ENCODE assay signal across 9 cellular contexts in the genomic region with DNA sequence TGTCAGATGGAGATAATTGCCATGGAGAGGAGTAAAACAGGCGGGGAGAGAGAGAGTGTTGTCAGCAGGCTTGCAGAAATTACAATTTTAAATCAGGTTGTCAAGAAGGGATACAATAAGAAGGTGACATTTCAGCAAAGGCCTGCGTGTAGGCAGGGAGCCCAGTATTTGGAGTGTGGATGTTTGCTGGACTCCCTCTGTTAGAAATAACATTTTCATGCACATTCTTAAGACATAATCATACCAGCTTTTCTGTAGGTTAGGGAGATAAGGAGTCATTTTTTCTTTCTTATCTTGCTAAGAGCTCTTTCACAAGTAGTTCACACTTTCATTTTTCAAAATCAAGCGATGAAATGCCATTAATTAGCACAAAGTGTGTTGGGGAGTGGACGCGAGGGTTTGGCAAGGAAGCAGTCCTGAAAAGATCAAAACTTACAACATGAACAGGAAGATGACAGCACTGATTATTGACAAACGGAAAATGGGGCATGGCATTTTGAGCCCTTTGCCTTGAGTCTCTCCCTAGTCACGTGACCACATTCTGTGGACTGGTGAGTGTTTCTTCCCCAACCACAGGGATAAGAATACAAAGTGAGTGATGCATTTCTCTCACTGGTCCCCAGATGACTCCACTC.
DNase-seq lines count a peak whose midpoint lies in the region; TF ChIP-seq lines count a peak whose summit lies in the region.
"Had no signal": no experiment of that assay in that cellular context is flagged by ENCODE, and none has a peak within 500 bp of the region (broad histone marks: within the 10 kb centered on the region; RNA-seq: fewer than 3 reads in every experiment).

No MANE protein-coding gene starts in this region.

- H3K9me2 ChIP-seq in Karpas-422 (replicated peaks; ENCODE audit: insufficient read depth, low read length) (no peaks in the 10 kb centered on the region), SU-DHL-6 (replicated peaks; ENCODE audit: insufficient read depth, low read length) (no peaks in the 10 kb centered on the region)

- H3K4me1 ChIP-seq in Karpas-422 (ENCODE audit: low read length) (peaks cover 97% of the 10 kb centered on the region), osteoblast (ENCODE audit: insufficient read depth, low read length) (peaks cover 24% of the 10 kb centered on the region)

- H3K9ac ChIP-seq in Karpas-422 (ENCODE audit: low read length), result peak overlapping the region; percentile 66
- peak overlapping the region; percentile 12; the same call in 1 of the 2 replicates for H3K9ac ChIP-seq in SU-DHL-6 (ENCODE audit: low read length)

- H3K4me2 ChIP-seq in Karpas-422 (ENCODE audit: low read depth, low read length, poor library complexity, severe bottlenecking) (peak overlapping the region; percentile 75), SU-DHL-6 (ENCODE audit: low read depth, low read length, poor library complexity, severe bottlenecking) (peak overlapping the region; percentile 79), osteoblast (ENCODE audit: insufficient read depth, low read length) (no peak overlapping the region)

- no peak for DNase-seq in Karpas-422
- peak; percentile 50 for DNase-seq in glomerular endothelial cell (ENCODE audit: extremely low read depth, low read depth, low spot score)
- DNase-seq in superior temporal gyrus (ENCODE audit: extremely low spot score), result peak; percentile 19
- DNase-seq in effector CD8-positive, alpha-beta T cell (lab: John Stamatoyannopoulos, UW), result no peak
- DNase-seq in osteoblast (ENCODE audit: insufficient read length, low spot score, missing footprints), result no peak
- no peak for DNase-seq in anterior cingulate cortex (lab: John Stamatoyannopoulos, UW)
- DNase-seq: NCI-H345, psoas muscle had no signal

- H3F3A ChIP-seq in SU-DHL-6 (ENCODE audit: insufficient read depth), result peaks cover 12% of the 10 kb centered on the region

- H2AFZ ChIP-seq in Karpas-422 (ENCODE audit: low read length) (no peak overlapping the region), SU-DHL-6 (ENCODE audit: low read depth, low read length, severe bottlenecking) (no peak overlapping the region), osteoblast (ENCODE audit: low read length) (no peak overlapping the region)

- H4K20me1 ChIP-seq in Karpas-422 (ENCODE audit: insufficient read depth, low read depth, low read length) (no peaks in the 10 kb centered on the region), SU-DHL-6 (ENCODE audit: low read depth, low read length) (no peaks in the 10 kb centered on the region), osteoblast (ENCODE audit: insufficient read depth, low read length) (no peaks in the 10 kb centered on the region)

- H3K4me3 ChIP-seq in Karpas-422 (ENCODE audit: low read length), result peak overlapping the region; percentile 46
- H3K4me3 ChIP-seq in SU-DHL-6 (ENCODE audit: insufficient read depth, low read length, poor library complexity, severe bottlenecking), result no peak overlapping the region
- H3K4me3 ChIP-seq in osteoblast (ENCODE audit: insufficient read depth, low read length), result no peak overlapping the region
- H3K4me3 ChIP-seq: psoas muscle had no signal

- peak overlapping the region; percentile 97 for H3K27ac ChIP-seq in Karpas-422 (ENCODE audit: low read length)
- peak overlapping the region; percentile 93 for H3K27ac ChIP-seq in SU-DHL-6 (ENCODE audit: low read depth, low read length)
- no peak overlapping the region for H3K27ac ChIP-seq in osteoblast (ENCODE audit: low read depth, low read length)
- H3K27ac ChIP-seq: psoas muscle had no signal

- H3K27me3 ChIP-seq in Karpas-422 (ENCODE audit: low read length) (no peaks in the 10 kb centered on the region), SU-DHL-6 (ENCODE audit: low read length) (no peaks in the 10 kb centered on the region), osteoblast (ENCODE audit: insufficient read depth, low read length) (peaks cover 26% of the 10 kb centered on the region)

- TF ChIP-seq CTCF in SU-DHL-6 (IDR thresholded peaks at IDR 0.05; ENCODE audit: insufficient read depth, low read length, poor library complexity, severe bottlenecking) (no peak), osteoblast (IDR thresholded peaks at IDR 0.05; ENCODE audit: extremely low read depth, low read depth, low read length) (no peak)

- H3K79me2 ChIP-seq in Karpas-422 (ENCODE audit: low read length) (no peaks in the 10 kb centered on the region), SU-DHL-6 (ENCODE audit: insufficient read depth, low read length) (peaks cover 22% of the 10 kb centered on the region), osteoblast (ENCODE audit: insufficient read depth, low read length) (no peaks in the 10 kb centered on the region)

- no peaks in the 10 kb centered on the region for H3K36me3 ChIP-seq in Karpas-422 (ENCODE audit: insufficient read depth, low read length)
- 0 out of 2 replicates have a peak, but pooled peaks cover 7% of the 10 kb centered on the region for H3K36me3 ChIP-seq in SU-DHL-6 (ENCODE audit: low read length)
- no peaks in the 10 kb centered on the region for H3K36me3 ChIP-seq in osteoblast (ENCODE audit: insufficient read depth, low read length)

- H3K9me3 ChIP-seq in Karpas-422 (ENCODE audit: low read length) (no peaks in the 10 kb centered on the region), SU-DHL-6 (ENCODE audit: insufficient read depth, low read length) (no peaks in the 10 kb centered on the region), osteoblast (ENCODE audit: low read depth, low read length) (no peaks in the 10 kb centered on the region)
- H3K9me3 ChIP-seq: psoas muscle had no signal

Comparison
In these comparisons a context has a peak if more than half of its experiments do, and no peak if none do; other contexts are left out.
1. DNase-seq: peak in glomerular endothelial cell (single experiment) and superior temporal gyrus (single experiment); none in Karpas-422 (single experiment), effector CD8-positive, alpha-beta T cell (single experiment), osteoblast (single experiment) and anterior cingulate cortex (0 of 58).